29 cellular contexts compared by ENCODE assay signal in the genomic region with DNA sequence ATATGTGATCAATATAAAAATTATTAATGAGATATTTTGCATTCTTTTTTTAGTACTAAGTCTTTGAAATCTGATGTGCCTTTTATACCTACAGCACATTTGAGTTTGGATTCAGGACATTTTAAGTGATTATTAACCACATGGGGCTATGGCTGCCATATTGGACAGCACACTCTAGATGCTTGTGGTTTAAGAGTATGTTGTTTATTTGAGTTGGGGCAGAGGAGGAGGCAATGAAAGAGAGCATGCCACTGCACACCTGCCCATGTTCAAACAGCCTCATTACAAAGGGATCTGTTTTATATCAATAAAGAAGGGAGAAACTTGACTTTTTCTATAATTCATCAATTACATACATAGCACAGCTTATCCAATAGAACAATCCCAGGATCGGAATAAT.
DNase-seq lines count a peak whose midpoint lies in the region; ATAC-seq and TF ChIP-seq lines count a peak whose summit lies in the region.
"Had no signal": no experiment of that assay in that cellular context is flagged by ENCODE, and none has a peak within 500 bp of the region (broad histone marks: within the 10 kb centered on the region; RNA-seq: fewer than 3 reads in every experiment).

No MANE protein-coding gene starts in this region.

- H3K9me3 Mint-ChIP-seq in HFFc6: no peaks in the 10 kb centered on the region
- no peaks in the 10 kb centered on the region for H3K9me3 Mint-ChIP-seq in MCF 10A (ENCODE audit: unreplicated experiment)
- H3K9me3 Mint-ChIP-seq: activated naive CD8-positive, alpha-beta T cell treated with anti-CD3 and anti-CD28 coated beads, Interleukin-2, amount 50 U/mL, for 24 hours; activated T-cell treated with anti-CD3 and anti-CD28 coated beads, Interleukin-2, amount 50 U/mL, for 4 hours; CD4-positive, alpha-beta T cell; central memory CD8-positive, alpha-beta T cell; naive thymus-derived CD8-positive, alpha-beta T cell; WTC11 had no signal

- H3K4me1 Mint-ChIP-seq in HFFc6 (ENCODE audit: low read depth) (peaks cover 29% of the 10 kb centered on the region), MCF 10A (ENCODE audit: insufficient read depth, unreplicated experiment) (no peaks in the 10 kb centered on the region)
- H3K4me1 Mint-ChIP-seq: mesothelial cell of epicardium had no signal

- H3K4me3 Mint-ChIP-seq in HFFc6 (no peak overlapping the region), MCF 10A (ENCODE audit: unreplicated experiment) (no peak overlapping the region)
- H3K4me3 Mint-ChIP-seq: activated CD4-positive, alpha-beta T cell treated with anti-CD3 and anti-CD28 coated beads, Interleukin-2, amount 10 ng/mL, durations not matched to agents 7 days and 5 days; activated naive CD8-positive, alpha-beta T cell treated with anti-CD3 and anti-CD28 coated beads, Interleukin-2, amount 50 U/mL, for 24 hours; activated T-cell treated with anti-CD3 and anti-CD28 coated beads, Interleukin-2, amount 50 U/mL, for 4 hours; CD4-positive, alpha-beta T cell; central memory CD8-positive, alpha-beta T cell; mesothelial cell of epicardium; naive thymus-derived CD8-positive, alpha-beta T cell; WTC11 had no signal

- H3K36me3 Mint-ChIP-seq in HFFc6 (ENCODE audit: low read depth): no peaks in the 10 kb centered on the region
- peaks cover 7% of the 10 kb centered on the region for H3K36me3 Mint-ChIP-seq in MCF 10A (ENCODE audit: insufficient read depth, unreplicated experiment)
- H3K36me3 Mint-ChIP-seq: mesothelial cell of epicardium; naive thymus-derived CD8-positive, alpha-beta T cell had no signal

- intact Hi-C loops in MCF 10A (cut with micrococcal nuclease): no loop called here

- H3K27me3 Mint-ChIP-seq in HFFc6 (ENCODE audit: insufficient read depth): peaks cover 2% of the 10 kb centered on the region; the same call in 1 of the 2 replicates
- peaks cover 76% of the 10 kb centered on the region for H3K27me3 Mint-ChIP-seq in MCF 10A (ENCODE audit: insufficient read depth, unreplicated experiment)
- H3K27me3 Mint-ChIP-seq: activated CD4-positive, alpha-beta T cell treated with anti-CD3 and anti-CD28 coated beads, Interleukin-2, amount 10 ng/mL, durations not matched to agents 7 days and 5 days; CD4-positive, alpha-beta T cell; central memory CD8-positive, alpha-beta T cell had no signal

- no TSS peak for BruUV-seq in MCF 10A (replicated peaks; lab: Mats Ljungman, UMichigan)

- CTCF ChIA-PET in MCF 10A (lab: Yijun Ruan, JAX): no interaction called here

- DNase-seq in NCI-H1694 treated with DMSO at 0.1 percent for 48 hours (lab: John Stamatoyannopoulos, UW): peak; percentile 63
- DNase-seq in NCI-H1694 (lab: John Stamatoyannopoulos, UW): no peak
- DNase-seq in HFFc6: no peak
- DNase-seq in NCI-H510A (lab: John Stamatoyannopoulos, UW): peak; percentile 57
- DNase-seq in myocyte (ENCODE audit: low read depth): peak; percentile 20
- no peak for DNase-seq in MCF 10A (ENCODE audit: unreplicated experiment)
- DNase-seq: 8988T; activated CD4-positive, alpha-beta T cell treated with anti-CD3 and anti-CD28 coated beads, Interleukin-2, amount 10 ng/mL, durations not matched to agents 7 days and 5 days; activated naive CD8-positive, alpha-beta T cell treated with anti-CD3 and anti-CD28 coated beads, Interleukin-2, amount 50 U/mL, for 24 hours; activated T-cell treated with anti-CD3 and anti-CD28 coated beads, Interleukin-2, amount 50 U/mL, for 4 hours; CD4-positive, alpha-beta T cell; DND-41; gastrocnemius medialis; naive thymus-derived CD8-positive, alpha-beta T cell; NCI-H1048; NCI-H1930; NK-92 treated with Interleukin-12 subunit alpha and Interleukin-12 subunit beta, amount 100 ng/mL, for 24 hours; nucleus accumbens; PC-3; Right ventricle myocardium superior; stimulated activated naive CD8-positive, alpha-beta T cell treated with anti-CD3 and anti-CD28 coated beads, Interleukin-15, Interleukin-2, amounts not matched to agents 100 U/mL and 50 U/mL, for 24 hours; T-helper 9 cell; uterus had no signal

- TF ChIP-seq CTCF in HFFc6 (IDR thresholded peaks at IDR 0.05) (no peak), MCF 10A (IDR thresholded peaks at IDR 0.05; ENCODE audit: unreplicated experiment) (no peak)

- POLR2A ChIA-PET in MCF 10A (lab: Yijun Ruan, JAX): interaction anchor here (0.7 to 2.9 kb wide), 3 partner anchors 9 to 120 kb away, joined by 3 to 9 read pairs (median 3); partner anchors contain the start of gene NIBAN1

- ATAC-seq in HG02970 (IDR thresholded peaks at IDR 0.05; ENCODE audit: low FRiP score, unreplicated experiment): no peak
- no peak for ATAC-seq in GM18519 (IDR thresholded peaks at IDR 0.05; ENCODE audit: low FRiP score, unreplicated experiment)
- ATAC-seq: activated naive CD8-positive, alpha-beta T cell treated with anti-CD3 and anti-CD28 coated beads, Interleukin-2, amount 50 U/mL, for 24 hours; activated T-cell treated with anti-CD3 and anti-CD28 coated beads, Interleukin-2, amount 50 U/mL, for 4 hours; left lobe of liver; naive thymus-derived CD8-positive, alpha-beta T cell; PC-3; stimulated activated naive CD8-positive, alpha-beta T cell treated with anti-CD3 and anti-CD28 coated beads, Interleukin-15, Interleukin-2, amounts not matched to agents 100 U/mL and 50 U/mL, for 24 hours; WTC11 had no signal

- H3K27ac Mint-ChIP-seq in HFFc6 (peak overlapping the region; percentile 43; the same call in 1 of the 2 replicates), MCF 10A (ENCODE audit: low read depth, unreplicated experiment) (no peak overlapping the region)
- H3K27ac Mint-ChIP-seq: activated CD4-positive, alpha-beta T cell treated with anti-CD3 and anti-CD28 coated beads, Interleukin-2, amount 10 ng/mL, durations not matched to agents 7 days and 5 days; activated naive CD8-positive, alpha-beta T cell treated with anti-CD3 and anti-CD28 coated beads, Interleukin-2, amount 50 U/mL, for 24 hours; CD4-positive, alpha-beta T cell; mesothelial cell of epicardium; naive thymus-derived CD8-positive, alpha-beta T cell had no signal

Comparison
In these comparisons a context has a peak if more than half of its experiments do, and no peak if none do; other contexts are left out.
1. DNase-seq: peak in NCI-H1694 treated with DMSO at 0.1 percent for 48 hours (single experiment), NCI-H510A (single experiment) and myocyte (single experiment); none in NCI-H1694 (single experiment), HFFc6 (single experiment) and MCF 10A (single experiment).